14 cellular contexts compared by ENCODE assay signal in the genomic region with DNA sequence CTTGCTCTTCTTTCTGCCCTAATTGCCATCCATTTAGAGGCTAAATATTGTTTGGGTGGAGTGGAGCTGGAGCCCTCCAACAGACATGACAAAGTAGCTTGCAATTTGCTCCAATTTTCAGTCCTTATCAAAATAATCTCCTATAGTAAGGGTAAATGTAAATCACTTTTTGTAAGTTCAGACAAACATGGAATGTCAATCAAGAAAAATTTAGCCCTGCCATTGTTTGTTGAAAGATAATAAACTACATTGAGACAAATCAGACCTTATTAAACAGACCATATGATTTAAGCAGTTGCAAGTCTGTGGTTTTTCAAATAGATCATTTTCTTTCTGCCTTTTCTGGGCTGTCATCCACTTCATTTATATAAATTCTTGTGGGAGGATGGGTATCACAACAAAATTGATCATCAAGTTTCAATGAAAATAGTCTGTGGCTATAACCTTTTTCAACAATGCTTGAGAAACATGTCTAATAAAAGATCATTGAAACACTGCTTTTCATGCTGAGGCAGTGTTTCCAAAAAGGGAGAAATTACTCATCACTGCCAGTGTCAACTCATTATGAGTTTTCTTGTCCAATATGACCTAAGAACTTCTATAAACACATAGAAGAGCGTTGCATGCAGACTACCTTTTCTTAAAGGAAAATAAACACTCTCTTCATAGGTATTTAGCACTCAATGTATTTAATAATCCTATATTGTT.
DNase-seq lines count a peak whose midpoint lies in the region; ATAC-seq, FAIRE-seq and TF ChIP-seq lines count a peak whose summit lies in the region.
"Had no signal": no experiment of that assay in that cellular context is flagged by ENCODE, and none has a peak within 500 bp of the region (broad histone marks: within the 10 kb centered on the region; RNA-seq: fewer than 3 reads in every experiment).

No MANE protein-coding gene starts in this region.

- in situ Hi-C loops in brain microvascular endothelial cell (cut with HindIII; ENCODE audit: low pct_ligation_motif_present, low sequenced_read_pairs) = no loop called here

- intact Hi-C loops in psoas muscle (cut with DNase I) = no loop called here

- DNase-seq in activated CD4-positive, CD25-positive, alpha-beta regulatory T cell treated with anti-CD3 and anti-CD28 coated beads, Interleukin-2, amount 50 U/mL, for 72 hours = no peak
- DNase-seq in H54 (ENCODE audit: insufficient read length, low spot score) (no peak), NCI-H1930 (lab: John Stamatoyannopoulos, UW) (peak; percentile 72 to 94), foreskin keratinocyte (peak; percentile 26 to 52), psoas muscle (no peak), NCI-H1417 treated with DMSO at 0.1 percent for 48 hours (lab: John Stamatoyannopoulos, UW) (no peak), brain microvascular endothelial cell (no peak)
- DNase-seq: ACHN, COR-L47, lower lobe of right lung, transverse colon had no signal

- H3K9me3 ChIP-seq in psoas muscle = no peaks in the 10 kb centered on the region
- H3K9me3 ChIP-seq: lower lobe of right lung, transverse colon had no signal

- 52 to 61% (median 56%) methylated on average over 1 of the region's 1 CpG for WGBS in psoas muscle, 3 donors

- peak; percentile 85 to 88 for ATAC-seq in activated CD4-positive, CD25-positive, alpha-beta regulatory T cell treated with anti-CD3 and anti-CD28 coated beads, Interleukin-2, amount 50 U/mL, for 24 hours
- ATAC-seq in foreskin keratinocyte = peak; percentile 41
- no peak for ATAC-seq in psoas muscle
- ATAC-seq: lower lobe of right lung had no signal

- H3K4me1 ChIP-seq in foreskin keratinocyte (no peaks in the 10 kb centered on the region), psoas muscle (no peaks in the 10 kb centered on the region)
- H3K4me1 ChIP-seq: lower lobe of right lung, neural progenitor cell, transverse colon had no signal

- TF ChIP-seq POLR2A in H54 (IDR thresholded peaks at IDR 0.05; ENCODE audit: low read depth, low read length) = no peak

- H3K4me3 ChIP-seq in psoas muscle (no peak overlapping the region), brain microvascular endothelial cell (ENCODE audit: low read depth, low read length) (no peak overlapping the region)
- H3K4me3 ChIP-seq: lower lobe of right lung, neural progenitor cell, skin epidermis, transverse colon had no signal

- H3K36me3 ChIP-seq in psoas muscle (ENCODE audit: insufficient read depth in 1 of 2, low read depth in 1 of 2) (no peaks in the 10 kb centered on the region), brain microvascular endothelial cell (replicated peaks) (no peaks in the 10 kb centered on the region)
- H3K36me3 ChIP-seq: lower lobe of right lung, neural progenitor cell, transverse colon had no signal

- TF ChIP-seq CTCF in foreskin keratinocyte (conservative IDR thresholded peaks at IDR 0.05) (no peak), psoas muscle (IDR thresholded peaks at IDR 0.05) (no peak), brain microvascular endothelial cell (IDR thresholded peaks at IDR 0.05; ENCODE audit: low read depth, low read length, missing control alignments) (no peak)

- peak; percentile 71 for FAIRE-seq in H54 (lab: Jason Lieb, UNC)

- H3K27me3 ChIP-seq in foreskin keratinocyte (no peaks in the 10 kb centered on the region), psoas muscle (ENCODE audit: insufficient read depth in 3 of 3, low read length in 2 of 3) (no peaks in the 10 kb centered on the region), brain microvascular endothelial cell (replicated peaks) (no peaks in the 10 kb centered on the region)
- H3K27me3 ChIP-seq: neural progenitor cell, transverse colon had no signal

- H3K27ac ChIP-seq in foreskin keratinocyte (no peak overlapping the region), psoas muscle (no peak overlapping the region), brain microvascular endothelial cell (no peak overlapping the region)
- H3K27ac ChIP-seq: lower lobe of right lung, neural progenitor cell, skin epidermis, transverse colon had no signal

Comparison
In these comparisons a context has a peak if more than half of its experiments do, and no peak if none do; other contexts are left out.
1. ATAC-seq: peak in activated CD4-positive, CD25-positive, alpha-beta regulatory T cell treated with anti-CD3 and anti-CD28 coated beads, Interleukin-2, amount 50 U/mL, for 24 hours (2 of 2) and foreskin keratinocyte (single experiment); none in psoas muscle (0 of 4).
2. DNase-seq: peak in NCI-H1930 (2 of 2) and foreskin keratinocyte (2 of 2); none in activated CD4-positive, CD25-positive, alpha-beta regulatory T cell treated with anti-CD3 and anti-CD28 coated beads, Interleukin-2, amount 50 U/mL, for 72 hours (single experiment), H54 (single experiment), psoas muscle (0 of 2), NCI-H1417 treated with DMSO at 0.1 percent for 48 hours (single experiment) and brain microvascular endothelial cell (single experiment).